29 cellular contexts compared by ENCODE assay signal in genomic region chr4:18858229-18858922, GRCh38.
"Had no signal": no experiment of that assay in that cellular context is flagged by ENCODE, and none has a peak within 500 bp of the region (broad histone marks: within the 10 kb centered on the region; RNA-seq: fewer than 3 reads in every experiment).

No MANE protein-coding gene starts in this region.

- H3K9ac ChIP-seq: parathyroid adenoma had no signal

- H3K4me1 ChIP-seq: colonic mucosa, gastrocnemius medialis, left lung, lower lobe of right lung, parathyroid adenoma, tibial nerve, upper lobe of left lung had no signal

- H3K4me2 ChIP-seq: hepatocyte, smooth muscle cell had no signal

- DNase-seq: colonic mucosa; effector CD8-positive, alpha-beta T cell; endodermal cell; foreskin fibroblast; gastrocnemius medialis; head of caudate nucleus; kidney; left lung; lower lobe of right lung; mucosa of descending colon; naive B cell; stimulated activated CD4-positive, alpha-beta T cell treated with anti-CD3 and anti-CD28 coated beads, Interleukin-2, amount 100 ng/mL, for 24 hours; stimulated activated CD4-positive, alpha-beta T cell treated with anti-CD3 and anti-CD28 coated beads, Interleukin-4, amount 100 ng/mL, for 4 hours; stimulated activated naive B cell treated with anti-CD40 and anti-IgM and Interleukin-4, amounts not matched to agents 10 μg/mL and 1 μg/mL and 100 μg/mL, for 72 hours; upper lobe of left lung had no signal

- H3K27ac Mint-ChIP-seq: dendritic cell treated with granulocyte-macrophage colony-stimulating factor and Interleukin-4, amounts not matched to agents 40 ng/mL and 50 ng/mL, for 4 days; endodermal cell; natural killer cell treated with Interleukin-12 subunit alpha and Interleukin-12 subunit beta and Interleukin-15 and Interleukin-18, amount 100 ng/mL, for 72 hours; stimulated activated naive B cell treated with anti-CD40 and anti-IgM and Interleukin-4, amounts not matched to agents 10 μg/mL and 1 μg/mL and 100 μg/mL, for 72 hours; stimulated activated naive CD8-positive, alpha-beta T cell treated with anti-CD3 and anti-CD28 coated beads, Interleukin-15, Interleukin-2, amounts not matched to agents 100 ng/mL and 50 ng/mL, for 24 hours had no signal

- H3K4me3 Mint-ChIP-seq: dendritic cell treated with granulocyte-macrophage colony-stimulating factor and Interleukin-4, amounts not matched to agents 40 ng/mL and 50 ng/mL, for 4 days; endodermal cell; mesothelial cell of epicardium; naive B cell; natural killer cell treated with Interleukin-12 subunit alpha and Interleukin-12 subunit beta and Interleukin-15 and Interleukin-18, amount 100 ng/mL, for 72 hours; neural crest cell; stimulated activated naive B cell treated with anti-CD40 and anti-IgM and Interleukin-4, amounts not matched to agents 10 μg/mL and 1 μg/mL and 100 μg/mL, for 72 hours; stimulated activated naive CD8-positive, alpha-beta T cell treated with anti-CD3 and anti-CD28 coated beads, Interleukin-15, Interleukin-2, amounts not matched to agents 100 ng/mL and 50 ng/mL, for 24 hours had no signal

- H3K27me3 Mint-ChIP-seq: dendritic cell treated with granulocyte-macrophage colony-stimulating factor and Interleukin-4, amounts not matched to agents 40 ng/mL and 50 ng/mL, for 4 days; naive B cell; natural killer cell treated with Interleukin-12 subunit alpha and Interleukin-12 subunit beta and Interleukin-15 and Interleukin-18, amount 100 ng/mL, for 72 hours; stimulated activated naive B cell treated with anti-CD40 and anti-IgM and Interleukin-4, amounts not matched to agents 10 μg/mL and 1 μg/mL and 100 μg/mL, for 72 hours; stimulated activated naive CD8-positive, alpha-beta T cell treated with anti-CD3 and anti-CD28 coated beads, Interleukin-15, Interleukin-2, amounts not matched to agents 100 ng/mL and 50 ng/mL, for 24 hours had no signal

- H3K27me3 ChIP-seq: colonic mucosa, gastrocnemius medialis, hepatocyte, left lung, neutrophil, tibial nerve, upper lobe of left lung had no signal

- H3K9me3 Mint-ChIP-seq: endodermal cell, neural crest cell had no signal

- H2AFZ ChIP-seq: hepatocyte, parathyroid adenoma had no signal

- H3K36me3 Mint-ChIP-seq: mesothelial cell of epicardium; naive B cell; stimulated activated naive B cell treated with anti-CD40 and anti-IgM and Interleukin-4, amounts not matched to agents 10 μg/mL and 1 μg/mL and 100 μg/mL, for 72 hours had no signal

- H3K27ac ChIP-seq: colonic mucosa, epithelial cell of prostate, gastrocnemius medialis, hepatocyte, left lung, lower lobe of right lung, neutrophil, parathyroid adenoma, thoracic aorta, tibial nerve, upper lobe of left lung had no signal

- H3K36me3 ChIP-seq: colonic mucosa, gastrocnemius medialis, left lung, lower lobe of right lung, neutrophil, thoracic aorta, tibial nerve, upper lobe of left lung had no signal

- ATAC-seq: esophagus mucosa; gastrocnemius medialis; left lung; mucosa of descending colon; natural killer cell treated with Interleukin-12 subunit alpha and Interleukin-12 subunit beta and Interleukin-15 and Interleukin-18, amount 100 ng/mL, for 72 hours; sciatic nerve; stimulated activated naive B cell treated with anti-CD40 and anti-IgM and Interleukin-4, amounts not matched to agents 10 μg/mL and 1 μg/mL and 100 μg/mL, for 72 hours had no signal

- H3K79me2 ChIP-seq: hepatocyte, parathyroid adenoma had no signal

- H3K4me3 ChIP-seq: colonic mucosa, gastrocnemius medialis, hepatocyte, left lung, lower lobe of right lung, mucosa of descending colon, smooth muscle cell, thoracic aorta, tibial nerve, upper lobe of left lung had no signal

- H3K9me3 ChIP-seq: colonic mucosa, gastrocnemius medialis, left lung, lower lobe of right lung, mucosa of descending colon, neutrophil, thoracic aorta, tibial nerve, upper lobe of left lung had no signal

- H3K4me1 Mint-ChIP-seq: naive B cell; stimulated activated naive B cell treated with anti-CD40 and anti-IgM and Interleukin-4, amounts not matched to agents 10 μg/mL and 1 μg/mL and 100 μg/mL, for 72 hours had no signal
